Comparison of ENCODE assay signal across 1 cellular context in the genomic region with DNA sequence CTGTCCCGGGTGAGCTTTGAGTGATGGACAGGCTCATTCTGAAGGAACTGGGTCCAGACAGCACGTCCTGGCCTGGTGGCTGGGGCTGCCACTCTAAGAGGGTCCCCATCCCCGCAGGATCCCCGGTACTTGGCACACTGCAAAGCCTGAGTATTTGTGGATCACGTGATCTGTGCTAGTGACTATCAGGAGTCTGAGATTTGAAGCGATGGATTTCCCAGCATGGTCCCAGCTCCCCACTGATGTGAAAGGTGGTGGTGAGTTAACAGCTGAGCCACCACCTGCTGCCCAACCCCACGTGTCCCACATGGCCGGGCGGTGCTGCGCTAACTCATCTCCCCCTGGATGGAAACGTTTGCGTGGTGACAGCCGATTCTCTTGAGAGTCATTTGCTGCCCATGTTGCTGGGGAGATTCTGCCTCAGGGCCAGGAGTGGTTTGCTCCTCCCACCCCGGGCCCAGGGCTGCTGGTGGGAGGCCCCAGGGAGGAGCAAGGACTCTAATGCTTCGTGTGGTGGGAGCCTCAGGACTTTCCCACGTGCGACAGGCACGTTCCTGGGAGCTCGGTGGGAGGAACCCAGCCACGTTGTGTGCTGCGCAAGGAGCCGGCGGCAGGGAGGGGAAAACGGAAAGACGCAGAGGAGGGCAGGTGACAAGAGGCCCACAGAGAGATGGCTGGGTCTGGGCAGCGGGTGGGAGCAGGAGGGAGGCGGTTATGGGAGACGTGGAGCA.
A peak's percentile ranks its signal among the peaks of the same experiment; 100 is the strongest.
TF ChIP-seq lines count a peak whose summit lies in the region.

No MANE protein-coding gene starts in this region.

TF ChIP-seq in K562, 482 proteins besides CTCF, POLR2A, EP300 and RAD21 (continued from another document and continues in another):
- TF ChIP-seq, protein P1, sequence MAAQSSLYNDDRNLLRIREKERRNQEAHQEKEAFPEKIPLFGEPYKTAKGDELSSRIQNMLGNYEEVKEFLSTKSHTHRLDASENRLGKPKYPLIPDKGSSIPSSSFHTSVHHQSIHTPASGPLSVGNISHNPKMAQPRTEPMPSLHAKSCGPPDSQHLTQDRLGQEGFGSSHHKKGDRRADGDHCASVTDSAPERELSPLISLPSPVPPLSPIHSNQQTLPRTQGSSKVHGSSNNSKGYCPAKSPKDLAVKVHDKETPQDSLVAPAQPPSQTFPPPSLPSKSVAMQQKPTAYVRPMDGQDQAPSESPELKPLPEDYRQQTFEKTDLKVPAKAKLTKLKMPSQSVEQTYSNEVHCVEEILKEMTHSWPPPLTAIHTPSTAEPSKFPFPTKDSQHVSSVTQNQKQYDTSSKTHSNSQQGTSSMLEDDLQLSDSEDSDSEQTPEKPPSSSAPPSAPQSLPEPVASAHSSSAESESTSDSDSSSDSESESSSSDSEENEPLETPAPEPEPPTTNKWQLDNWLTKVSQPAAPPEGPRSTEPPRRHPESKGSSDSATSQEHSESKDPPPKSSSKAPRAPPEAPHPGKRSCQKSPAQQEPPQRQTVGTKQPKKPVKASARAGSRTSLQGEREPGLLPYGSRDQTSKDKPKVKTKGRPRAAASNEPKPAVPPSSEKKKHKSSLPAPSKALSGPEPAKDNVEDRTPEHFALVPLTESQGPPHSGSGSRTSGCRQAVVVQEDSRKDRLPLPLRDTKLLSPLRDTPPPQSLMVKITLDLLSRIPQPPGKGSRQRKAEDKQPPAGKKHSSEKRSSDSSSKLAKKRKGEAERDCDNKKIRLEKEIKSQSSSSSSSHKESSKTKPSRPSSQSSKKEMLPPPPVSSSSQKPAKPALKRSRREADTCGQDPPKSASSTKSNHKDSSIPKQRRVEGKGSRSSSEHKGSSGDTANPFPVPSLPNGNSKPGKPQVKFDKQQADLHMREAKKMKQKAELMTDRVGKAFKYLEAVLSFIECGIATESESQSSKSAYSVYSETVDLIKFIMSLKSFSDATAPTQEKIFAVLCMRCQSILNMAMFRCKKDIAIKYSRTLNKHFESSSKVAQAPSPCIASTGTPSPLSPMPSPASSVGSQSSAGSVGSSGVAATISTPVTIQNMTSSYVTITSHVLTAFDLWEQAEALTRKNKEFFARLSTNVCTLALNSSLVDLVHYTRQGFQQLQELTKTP (IDR thresholded peaks at IDR 0.05; ENCODE audit: low read depth in 1 of 2, partially characterized antibody in 2 of 2) = no peak
- TF ChIP-seq HOXB6 (CRISPR knock-in tag; IDR thresholded peaks at IDR 0.05; ENCODE audit: borderline replicate concordance) (no peak), ZNF165 (CRISPR knock-in tag; IDR thresholded peaks at IDR 0.05; ENCODE audit: borderline replicate concordance) (no peak), HNRNPH1 (optimal IDR thresholded peaks at IDR 0.05; ENCODE audit: low read depth, low read length) (no peak), KDM2B (CRISPR knock-in tag; IDR thresholded peaks at IDR 0.05) (no peak), HNRNPL (IDR thresholded peaks at IDR 0.05; ENCODE audit: low read depth, low read length) (no peak), U2AF2 (optimal IDR thresholded peaks at IDR 0.05; ENCODE audit: low read depth, low read length) (no peak), RBM25 (IDR thresholded peaks at IDR 0.05; ENCODE audit: low read depth, low read length, severe bottlenecking) (no peak), CCAR2 (IDR thresholded peaks at IDR 0.05; ENCODE audit: low read depth, low read length) (no peak), SMARCA4 (IDR thresholded peaks at IDR 0.05) (no peak), ZNF764 (CRISPR knock-in tag; IDR thresholded peaks at IDR 0.05; ENCODE audit: low read depth) (0 out of 2 replicates have a peak, but pooled peaks have one; percentile 30), HDAC6 (IDR thresholded peaks at IDR 0.05; ENCODE audit: low read depth, low read length) (no peak), CBFA2T2 (conservative IDR thresholded peaks at IDR 0.05) (peak; percentile 11; the same call in 1 of the 2 replicates), SLC30A9 (CRISPR knock-in tag; IDR thresholded peaks at IDR 0.05) (no peak), ARID1B (IDR thresholded peaks at IDR 0.05) (no peak), TOE1 (IDR thresholded peaks at IDR 0.05; ENCODE audit: borderline replicate concordance) (peak; percentile 72; the same call in 1 of the 2 replicates), TOE1 (CRISPR knock-in tag; IDR thresholded peaks at IDR 0.05; ENCODE audit: borderline replicate concordance, low read depth) (no peak), KAT7 (CRISPR knock-in tag; IDR thresholded peaks at IDR 0.05; ENCODE audit: borderline replicate concordance) (no peak), MAFG (tag; conservative IDR thresholded peaks at IDR 0.05) (no peak), BHLHE40 (IDR thresholded peaks at IDR 0.05; ENCODE audit: low read length) (peak; percentile 69), WHSC1 (IDR thresholded peaks at IDR 0.05; ENCODE audit: low read length) (no peak), ARID2 (IDR thresholded peaks at IDR 0.05) (no peak), KAT2B (IDR thresholded peaks at IDR 0.05; ENCODE audit: low read depth, low read length) (no peak), RAD51 (IDR thresholded peaks at IDR 0.05; ENCODE audit: borderline replicate concordance, low read depth) (peak; percentile 79)
- TF ChIP-seq, protein P2, sequence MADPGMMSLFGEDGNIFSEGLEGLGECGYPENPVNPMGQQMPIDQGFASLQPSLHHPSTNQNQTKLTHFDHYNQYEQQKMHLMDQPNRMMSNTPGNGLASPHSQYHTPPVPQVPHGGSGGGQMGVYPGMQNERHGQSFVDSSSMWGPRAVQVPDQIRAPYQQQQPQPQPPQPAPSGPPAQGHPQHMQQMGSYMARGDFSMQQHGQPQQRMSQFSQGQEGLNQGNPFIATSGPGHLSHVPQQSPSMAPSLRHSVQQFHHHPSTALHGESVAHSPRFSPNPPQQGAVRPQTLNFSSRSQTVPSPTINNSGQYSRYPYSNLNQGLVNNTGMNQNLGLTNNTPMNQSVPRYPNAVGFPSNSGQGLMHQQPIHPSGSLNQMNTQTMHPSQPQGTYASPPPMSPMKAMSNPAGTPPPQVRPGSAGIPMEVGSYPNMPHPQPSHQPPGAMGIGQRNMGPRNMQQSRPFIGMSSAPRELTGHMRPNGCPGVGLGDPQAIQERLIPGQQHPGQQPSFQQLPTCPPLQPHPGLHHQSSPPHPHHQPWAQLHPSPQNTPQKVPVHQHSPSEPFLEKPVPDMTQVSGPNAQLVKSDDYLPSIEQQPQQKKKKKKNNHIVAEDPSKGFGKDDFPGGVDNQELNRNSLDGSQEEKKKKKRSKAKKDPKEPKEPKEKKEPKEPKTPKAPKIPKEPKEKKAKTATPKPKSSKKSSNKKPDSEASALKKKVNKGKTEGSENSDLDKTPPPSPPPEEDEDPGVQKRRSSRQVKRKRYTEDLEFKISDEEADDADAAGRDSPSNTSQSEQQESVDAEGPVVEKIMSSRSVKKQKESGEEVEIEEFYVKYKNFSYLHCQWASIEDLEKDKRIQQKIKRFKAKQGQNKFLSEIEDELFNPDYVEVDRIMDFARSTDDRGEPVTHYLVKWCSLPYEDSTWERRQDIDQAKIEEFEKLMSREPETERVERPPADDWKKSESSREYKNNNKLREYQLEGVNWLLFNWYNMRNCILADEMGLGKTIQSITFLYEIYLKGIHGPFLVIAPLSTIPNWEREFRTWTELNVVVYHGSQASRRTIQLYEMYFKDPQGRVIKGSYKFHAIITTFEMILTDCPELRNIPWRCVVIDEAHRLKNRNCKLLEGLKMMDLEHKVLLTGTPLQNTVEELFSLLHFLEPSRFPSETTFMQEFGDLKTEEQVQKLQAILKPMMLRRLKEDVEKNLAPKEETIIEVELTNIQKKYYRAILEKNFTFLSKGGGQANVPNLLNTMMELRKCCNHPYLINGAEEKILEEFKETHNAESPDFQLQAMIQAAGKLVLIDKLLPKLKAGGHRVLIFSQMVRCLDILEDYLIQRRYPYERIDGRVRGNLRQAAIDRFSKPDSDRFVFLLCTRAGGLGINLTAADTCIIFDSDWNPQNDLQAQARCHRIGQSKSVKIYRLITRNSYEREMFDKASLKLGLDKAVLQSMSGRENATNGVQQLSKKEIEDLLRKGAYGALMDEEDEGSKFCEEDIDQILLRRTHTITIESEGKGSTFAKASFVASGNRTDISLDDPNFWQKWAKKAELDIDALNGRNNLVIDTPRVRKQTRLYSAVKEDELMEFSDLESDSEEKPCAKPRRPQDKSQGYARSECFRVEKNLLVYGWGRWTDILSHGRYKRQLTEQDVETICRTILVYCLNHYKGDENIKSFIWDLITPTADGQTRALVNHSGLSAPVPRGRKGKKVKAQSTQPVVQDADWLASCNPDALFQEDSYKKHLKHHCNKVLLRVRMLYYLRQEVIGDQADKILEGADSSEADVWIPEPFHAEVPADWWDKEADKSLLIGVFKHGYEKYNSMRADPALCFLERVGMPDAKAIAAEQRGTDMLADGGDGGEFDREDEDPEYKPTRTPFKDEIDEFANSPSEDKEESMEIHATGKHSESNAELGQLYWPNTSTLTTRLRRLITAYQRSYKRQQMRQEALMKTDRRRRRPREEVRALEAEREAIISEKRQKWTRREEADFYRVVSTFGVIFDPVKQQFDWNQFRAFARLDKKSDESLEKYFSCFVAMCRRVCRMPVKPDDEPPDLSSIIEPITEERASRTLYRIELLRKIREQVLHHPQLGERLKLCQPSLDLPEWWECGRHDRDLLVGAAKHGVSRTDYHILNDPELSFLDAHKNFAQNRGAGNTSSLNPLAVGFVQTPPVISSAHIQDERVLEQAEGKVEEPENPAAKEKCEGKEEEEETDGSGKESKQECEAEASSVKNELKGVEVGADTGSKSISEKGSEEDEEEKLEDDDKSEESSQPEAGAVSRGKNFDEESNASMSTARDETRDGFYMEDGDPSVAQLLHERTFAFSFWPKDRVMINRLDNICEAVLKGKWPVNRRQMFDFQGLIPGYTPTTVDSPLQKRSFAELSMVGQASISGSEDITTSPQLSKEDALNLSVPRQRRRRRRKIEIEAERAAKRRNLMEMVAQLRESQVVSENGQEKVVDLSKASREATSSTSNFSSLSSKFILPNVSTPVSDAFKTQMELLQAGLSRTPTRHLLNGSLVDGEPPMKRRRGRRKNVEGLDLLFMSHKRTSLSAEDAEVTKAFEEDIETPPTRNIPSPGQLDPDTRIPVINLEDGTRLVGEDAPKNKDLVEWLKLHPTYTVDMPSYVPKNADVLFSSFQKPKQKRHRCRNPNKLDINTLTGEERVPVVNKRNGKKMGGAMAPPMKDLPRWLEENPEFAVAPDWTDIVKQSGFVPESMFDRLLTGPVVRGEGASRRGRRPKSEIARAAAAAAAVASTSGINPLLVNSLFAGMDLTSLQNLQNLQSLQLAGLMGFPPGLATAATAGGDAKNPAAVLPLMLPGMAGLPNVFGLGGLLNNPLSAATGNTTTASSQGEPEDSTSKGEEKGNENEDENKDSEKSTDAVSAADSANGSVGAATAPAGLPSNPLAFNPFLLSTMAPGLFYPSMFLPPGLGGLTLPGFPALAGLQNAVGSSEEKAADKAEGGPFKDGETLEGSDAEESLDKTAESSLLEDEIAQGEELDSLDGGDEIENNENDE (IDR thresholded peaks at IDR 0.05; ENCODE audit: low read depth, low read length) = no peak
- TF ChIP-seq, protein P3, sequence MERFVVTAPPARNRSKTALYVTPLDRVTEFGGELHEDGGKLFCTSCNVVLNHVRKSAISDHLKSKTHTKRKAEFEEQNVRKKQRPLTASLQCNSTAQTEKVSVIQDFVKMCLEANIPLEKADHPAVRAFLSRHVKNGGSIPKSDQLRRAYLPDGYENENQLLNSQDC (CRISPR knock-in tag; IDR thresholded peaks at IDR 0.05) = no peak
- TF ChIP-seq, protein P4, sequence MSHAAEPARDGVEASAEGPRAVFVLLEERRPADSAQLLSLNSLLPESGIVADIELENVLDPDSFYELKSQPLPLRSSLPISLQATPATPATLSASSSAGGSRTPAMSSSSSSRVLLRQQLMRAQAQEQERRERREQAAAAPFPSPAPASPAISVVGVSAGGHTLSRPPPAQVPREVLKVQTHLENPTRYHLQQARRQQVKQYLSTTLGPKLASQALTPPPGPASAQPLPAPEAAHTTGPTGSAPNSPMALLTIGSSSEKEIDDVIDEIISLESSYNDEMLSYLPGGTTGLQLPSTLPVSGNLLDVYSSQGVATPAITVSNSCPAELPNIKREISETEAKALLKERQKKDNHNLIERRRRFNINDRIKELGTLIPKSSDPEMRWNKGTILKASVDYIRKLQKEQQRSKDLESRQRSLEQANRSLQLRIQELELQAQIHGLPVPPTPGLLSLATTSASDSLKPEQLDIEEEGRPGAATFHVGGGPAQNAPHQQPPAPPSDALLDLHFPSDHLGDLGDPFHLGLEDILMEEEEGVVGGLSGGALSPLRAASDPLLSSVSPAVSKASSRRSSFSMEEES (CRISPR knock-in tag; IDR thresholded peaks at IDR 0.05) = peak; percentile 79
- TF ChIP-seq, protein P5, sequence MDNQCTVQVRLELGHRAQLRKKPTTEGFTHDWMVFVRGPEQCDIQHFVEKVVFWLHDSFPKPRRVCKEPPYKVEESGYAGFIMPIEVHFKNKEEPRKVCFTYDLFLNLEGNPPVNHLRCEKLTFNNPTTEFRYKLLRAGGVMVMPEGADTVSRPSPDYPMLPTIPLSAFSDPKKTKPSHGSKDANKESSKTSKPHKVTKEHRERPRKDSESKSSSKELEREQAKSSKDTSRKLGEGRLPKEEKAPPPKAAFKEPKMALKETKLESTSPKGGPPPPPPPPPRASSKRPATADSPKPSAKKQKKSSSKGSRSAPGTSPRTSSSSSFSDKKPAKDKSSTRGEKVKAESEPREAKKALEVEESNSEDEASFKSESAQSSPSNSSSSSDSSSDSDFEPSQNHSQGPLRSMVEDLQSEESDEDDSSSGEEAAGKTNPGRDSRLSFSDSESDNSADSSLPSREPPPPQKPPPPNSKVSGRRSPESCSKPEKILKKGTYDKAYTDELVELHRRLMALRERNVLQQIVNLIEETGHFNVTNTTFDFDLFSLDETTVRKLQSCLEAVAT (IDR thresholded peaks at IDR 0.05) = peak in 1 of 2 experiments; percentile 90; a peak in 2 of 4 replicates
- TF ChIP-seq, protein P6, sequence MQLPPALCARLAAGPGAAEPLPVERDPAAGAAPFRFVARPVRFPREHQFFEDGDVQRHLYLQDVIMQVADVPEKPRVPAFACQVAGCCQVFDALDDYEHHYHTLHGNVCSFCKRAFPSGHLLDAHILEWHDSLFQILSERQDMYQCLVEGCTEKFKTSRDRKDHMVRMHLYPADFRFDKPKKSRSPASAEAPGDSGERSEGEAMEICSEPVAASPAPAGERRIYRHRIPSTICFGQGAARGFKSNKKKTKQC (CRISPR knock-in tag; IDR thresholded peaks at IDR 0.05) = no peak
- TF ChIP-seq, protein P7, sequence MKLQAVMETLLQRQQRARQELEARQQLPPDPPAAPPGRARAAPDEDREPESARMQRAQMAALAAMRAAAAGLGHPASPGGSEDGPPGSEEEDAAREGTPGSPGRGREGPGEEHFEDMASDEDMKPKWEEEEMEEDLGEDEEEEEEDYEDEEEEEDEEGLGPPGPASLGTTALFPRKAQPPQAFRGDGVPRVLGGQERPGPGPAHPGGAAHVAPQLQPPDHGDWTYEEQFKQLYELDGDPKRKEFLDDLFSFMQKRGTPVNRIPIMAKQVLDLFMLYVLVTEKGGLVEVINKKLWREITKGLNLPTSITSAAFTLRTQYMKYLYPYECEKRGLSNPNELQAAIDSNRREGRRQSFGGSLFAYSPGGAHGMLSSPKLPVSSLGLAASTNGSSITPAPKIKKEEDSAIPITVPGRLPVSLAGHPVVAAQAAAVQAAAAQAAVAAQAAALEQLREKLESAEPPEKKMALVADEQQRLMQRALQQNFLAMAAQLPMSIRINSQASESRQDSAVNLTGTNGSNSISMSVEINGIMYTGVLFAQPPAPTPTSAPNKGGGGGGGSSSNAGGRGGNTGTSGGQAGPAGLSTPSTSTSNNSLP (IDR thresholded peaks at IDR 0.05; ENCODE audit: borderline replicate concordance, low read depth, low read length) = no peak
- TF ChIP-seq, protein P8, sequence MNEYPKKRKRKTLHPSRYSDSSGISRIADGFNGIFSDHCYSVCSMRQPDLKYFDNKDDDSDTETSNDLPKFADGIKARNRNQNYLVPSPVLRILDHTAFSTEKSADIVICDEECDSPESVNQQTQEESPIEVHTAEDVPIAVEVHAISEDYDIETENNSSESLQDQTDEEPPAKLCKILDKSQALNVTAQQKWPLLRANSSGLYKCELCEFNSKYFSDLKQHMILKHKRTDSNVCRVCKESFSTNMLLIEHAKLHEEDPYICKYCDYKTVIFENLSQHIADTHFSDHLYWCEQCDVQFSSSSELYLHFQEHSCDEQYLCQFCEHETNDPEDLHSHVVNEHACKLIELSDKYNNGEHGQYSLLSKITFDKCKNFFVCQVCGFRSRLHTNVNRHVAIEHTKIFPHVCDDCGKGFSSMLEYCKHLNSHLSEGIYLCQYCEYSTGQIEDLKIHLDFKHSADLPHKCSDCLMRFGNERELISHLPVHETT (CRISPR knock-in tag; conservative IDR thresholded peaks at IDR 0.05 in 1 of 2, IDR thresholded peaks at IDR 0.05 in 1 of 2) = no peak
